22 cellular contexts compared by ENCODE assay signal in the genomic region with DNA sequence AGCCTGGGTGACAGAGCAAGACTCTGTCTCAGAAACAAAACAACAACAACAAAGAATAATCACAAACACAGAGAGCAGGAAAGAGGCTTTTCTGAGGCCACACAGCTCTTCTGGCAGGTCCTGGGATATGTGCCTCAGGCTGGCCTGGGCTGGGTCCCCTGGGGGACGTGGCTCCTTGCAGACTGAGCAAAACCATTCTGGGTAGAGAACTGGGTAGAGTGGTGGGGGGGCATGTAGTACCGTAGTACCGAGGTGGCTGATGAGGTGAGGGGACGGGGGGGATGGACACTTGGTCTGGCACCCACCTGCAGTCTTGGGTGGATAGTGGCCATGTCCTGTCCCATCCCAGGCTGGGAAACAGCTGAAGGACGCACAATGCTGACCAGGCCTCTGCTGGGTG. TPM values are rescaled to one million over a fixed set of nuclear protein-coding genes. Genes with fewer than 3 reads are reported as not detected.
"Had no signal": no experiment of that assay in that cellular context is flagged by ENCODE, and none has a peak within 500 bp of the region (broad histone marks: within the 10 kb centered on the region; RNA-seq: fewer than 3 reads in every experiment).

No MANE protein-coding gene starts in this region.

- H3K9me3 Mint-ChIP-seq: central memory CD8-positive, alpha-beta T cell; dendritic cell treated with granulocyte-macrophage colony-stimulating factor and Interleukin-4, amounts not matched to agents 40 ng/mL and 50 ng/mL, for 4 days; effector memory CD8-positive, alpha-beta T cell; naive B cell; nephron had no signal

- H3K4me1 Mint-ChIP-seq: central memory CD8-positive, alpha-beta T cell; nephron had no signal

- DNase-seq: effector memory CD8-positive, alpha-beta T cell; erythroblast; foreskin melanocyte; heart left ventricle; hippocampal formation; kidney glomerular epithelial cell; mesendoderm; naive B cell; right cardiac atrium; small intestine; stimulated activated CD4-positive, alpha-beta T cell treated with anti-CD3 and anti-CD28 coated beads, Interleukin-12 subunit alpha, Interleukin-12 subunit beta, amount 100 ng/mL, for 4 hours; stimulated activated naive CD4-positive, alpha-beta T cell treated with Interleukin-2 at 50 U/mL for 16 hours; transverse colon had no signal

- H3K36me3 Mint-ChIP-seq: naive B cell had no signal

- H3K27me3 ChIP-seq: heart left ventricle, neutrophil, transverse colon had no signal

- ATAC-seq: effector memory CD8-positive, alpha-beta T cell; heart left ventricle had no signal

- H3K4me3 Mint-ChIP-seq: central memory CD8-positive, alpha-beta T cell; dendritic cell treated with granulocyte-macrophage colony-stimulating factor and Interleukin-4, amounts not matched to agents 40 ng/mL and 50 ng/mL, for 4 days; effector memory CD8-positive, alpha-beta T cell; nephron had no signal

- H3K9me3 ChIP-seq: heart left ventricle, neutrophil, transverse colon had no signal

- H3K4me3 ChIP-seq: heart left ventricle, transverse colon had no signal

- H3K27ac ChIP-seq: neutrophil, transverse colon had no signal

- H3K27ac Mint-ChIP-seq: dendritic cell treated with granulocyte-macrophage colony-stimulating factor and Interleukin-4, amounts not matched to agents 40 ng/mL and 50 ng/mL, for 4 days; effector memory CD8-positive, alpha-beta T cell; naive B cell; nephron had no signal

- H3K36me3 ChIP-seq: heart left ventricle, neutrophil, transverse colon had no signal

- FAIRE-seq: small intestine had no signal

RNA-seq across cellular contexts. Expression of a gene that starts 6.0 kb away (rescaled TPM):
- total RNA-seq: heart left ventricle, lung microvascular endothelial cell, osteocyte, posterior vena cava, right cardiac atrium, temporal lobe, urinary bladder had no signal
- polyA plus RNA-seq: heart left ventricle, right cardiac atrium, urinary bladder had no signal
